In the genomic region with DNA sequence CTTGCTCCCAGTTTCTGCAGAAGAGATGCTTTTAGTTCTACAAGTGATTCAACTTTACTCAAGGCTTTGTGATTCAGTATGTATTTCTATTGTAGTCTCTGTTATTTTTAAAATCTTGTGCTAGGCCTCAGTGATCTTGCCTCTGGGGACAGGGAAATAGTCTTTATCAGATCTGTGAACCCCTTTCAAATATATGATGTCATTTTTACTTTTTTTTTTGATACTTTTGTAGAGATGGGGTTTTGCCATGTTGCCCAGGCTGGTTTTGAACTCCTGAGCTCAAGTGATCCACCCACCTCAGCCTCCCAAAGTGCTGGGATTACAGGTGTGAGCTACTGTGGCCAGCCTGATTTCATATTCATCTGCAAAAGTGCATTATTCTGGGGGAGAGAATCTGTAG, we compare ENCODE assay signal across 1 cellular context.
TF ChIP-seq lines count a peak whose summit lies in the region.

No MANE protein-coding gene starts in this region.

TF ChIP-seq in HEK293, 187 proteins besides CTCF, POLR2A, EP300 and RAD21 (continued from another document):
- no peak for TF ChIP-seq PATZ1 (tag by site-specific recombination; IDR thresholded peaks at IDR 0.05)
